In the genomic region with DNA sequence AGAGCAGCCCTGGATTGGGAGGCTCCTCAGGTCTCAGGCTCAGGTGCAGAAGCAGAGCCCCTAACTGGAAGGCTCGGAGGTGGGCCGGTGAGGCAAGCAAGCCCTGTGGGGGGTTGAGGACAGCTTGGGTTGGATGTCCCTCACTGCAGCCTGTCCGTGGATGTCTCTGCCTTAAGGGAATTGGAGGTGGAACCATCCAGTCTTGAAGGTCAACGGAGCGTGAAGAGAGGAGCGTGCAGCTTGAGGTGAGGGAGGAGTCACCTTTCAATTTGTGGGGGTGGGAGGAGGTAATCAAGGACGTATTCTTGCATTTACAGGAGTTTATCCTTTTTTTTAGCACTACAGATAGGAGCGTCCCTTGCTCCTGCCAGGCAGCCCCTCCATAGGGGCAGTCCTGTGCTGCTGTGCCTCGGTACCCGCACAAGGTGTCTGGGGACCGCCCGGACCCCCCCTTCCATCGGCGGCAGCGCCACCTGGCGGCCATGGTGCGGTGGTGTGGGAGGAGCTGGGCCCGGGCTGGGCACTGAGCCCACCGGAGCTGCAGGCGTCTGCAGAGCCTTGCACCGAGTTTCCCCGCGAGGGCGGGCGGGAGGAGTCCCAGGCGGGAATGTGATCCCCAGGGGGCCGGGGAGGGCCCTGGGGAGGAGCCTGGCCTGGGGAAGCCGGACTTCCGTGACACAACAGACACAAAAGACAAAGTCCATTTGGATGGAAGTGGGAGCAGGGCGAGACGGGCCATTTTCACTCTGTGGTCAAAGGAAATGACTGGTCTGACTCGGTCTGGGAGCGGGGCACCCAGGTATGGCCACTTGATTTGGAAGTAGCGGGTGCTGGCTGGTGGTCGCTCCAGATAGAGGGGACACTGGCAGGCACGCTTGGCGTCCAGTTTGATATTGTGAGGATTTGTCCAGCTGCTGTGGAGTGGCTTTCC, we compare ENCODE assay signal across 1 cellular context.
TF ChIP-seq lines count a peak whose summit lies in the region.

No MANE protein-coding gene starts in this region.

TF ChIP-seq in K562, 482 proteins besides CTCF, POLR2A, EP300 and RAD21 (continued from another document and continues in another):
- TF ChIP-seq TCFL5 (CRISPR knock-in tag; conservative IDR thresholded peaks at IDR 0.05) (no peak), SIX5 (IDR thresholded peaks at IDR 0.05; ENCODE audit: borderline replicate concordance in 1 of 2, insufficient read depth in 1 of 2, low read depth in 1 of 2, low read length in 2 of 2) (no peak), FOS (IDR thresholded peaks at IDR 0.05; ENCODE audit: extremely low read depth, insufficient read length) (no peak), BRCA1 (IDR thresholded peaks at IDR 0.05) (no peak), BRCA1 (CRISPR knock-in tag; IDR thresholded peaks at IDR 0.05) (no peak), ZFX (CRISPR knock-in tag; IDR thresholded peaks at IDR 0.05) (peak; percentile 38; the same call in 1 of the 2 replicates), TRIM24 (IDR thresholded peaks at IDR 0.05) (no peak), ZNF699 (CRISPR knock-in tag; IDR thresholded peaks at IDR 0.05; ENCODE audit: insufficient replicate concordance) (no peak), ZNF311 (CRISPR knock-in tag; IDR thresholded peaks at IDR 0.05) (no peak), SNRNP70 (optimal IDR thresholded peaks at IDR 0.05; ENCODE audit: low read depth, low read length) (no peak), ETV1 (tag; conservative IDR thresholded peaks at IDR 0.05; ENCODE audit: low read depth) (no peak), ZNF561 (CRISPR knock-in tag; conservative IDR thresholded peaks at IDR 0.05) (no peak), ZNF780A (CRISPR knock-in tag; IDR thresholded peaks at IDR 0.05) (no peak), ZBTB7A (IDR thresholded peaks at IDR 0.05; ENCODE audit: borderline replicate concordance, control insufficient read depth, low read depth, low read length) (peak; percentile 96), TSC22D4 (tag; IDR thresholded peaks at IDR 0.05) (no peak), ZNF263 (CRISPR knock-in tag; IDR thresholded peaks at IDR 0.05; ENCODE audit: borderline replicate concordance) (peak; percentile 85), CCAR2 (IDR thresholded peaks at IDR 0.05; ENCODE audit: low read depth, low read length) (no peak), CREB1 (IDR thresholded peaks at IDR 0.05) (no peak), CREB1 (CRISPR knock-in tag; IDR thresholded peaks at IDR 0.05) (0 out of 2 replicates have a peak, but pooled peaks have one; percentile 27), PHF8 (IDR thresholded peaks at IDR 0.05; ENCODE audit: borderline replicate concordance, low read length) (no peak; the same call in 1 of the 2 replicates), NFE2 (IDR thresholded peaks at IDR 0.05; ENCODE audit: low read depth) (no peak), WHSC1 (IDR thresholded peaks at IDR 0.05; ENCODE audit: low read length) (no peak), STAT5A (IDR thresholded peaks at IDR 0.05; ENCODE audit: borderline replicate concordance, low read length) (no peak), CXXC5 (CRISPR knock-in tag; IDR thresholded peaks at IDR 0.05) (no peak), CHD2 (IDR thresholded peaks at IDR 0.05; ENCODE audit: low read depth, low read length) (no peak), FOXA1 (IDR thresholded peaks at IDR 0.05; ENCODE audit: borderline replicate concordance) (no peak), MYC (IDR thresholded peaks at IDR 0.05; ENCODE audit: low read depth, low read length) (peak; percentile 19; the same call in 1 of the 2 replicates), MYC (CRISPR knock-in tag; IDR thresholded peaks at IDR 0.05; ENCODE audit: borderline replicate concordance, low read depth) (no peak), ZNF282 (CRISPR knock-in tag; IDR thresholded peaks at IDR 0.05) (no peak), MAFK (IDR thresholded peaks at IDR 0.05; ENCODE audit: low read length) (no peak), ZNF584 (CRISPR knock-in tag; IDR thresholded peaks at IDR 0.05; ENCODE audit: low read depth) (no peak), PCBP1 (IDR thresholded peaks at IDR 0.05; ENCODE audit: low read depth, low read length, poor library complexity, severe bottlenecking) (no peak), ZNF316 (IDR thresholded peaks at IDR 0.05) (no peak), SAFB (IDR thresholded peaks at IDR 0.05; ENCODE audit: borderline replicate concordance, low read depth, low read length) (no peak), ZNF23 (CRISPR knock-in tag; IDR thresholded peaks at IDR 0.05) (no peak)
- TF ChIP-seq, protein P1, sequence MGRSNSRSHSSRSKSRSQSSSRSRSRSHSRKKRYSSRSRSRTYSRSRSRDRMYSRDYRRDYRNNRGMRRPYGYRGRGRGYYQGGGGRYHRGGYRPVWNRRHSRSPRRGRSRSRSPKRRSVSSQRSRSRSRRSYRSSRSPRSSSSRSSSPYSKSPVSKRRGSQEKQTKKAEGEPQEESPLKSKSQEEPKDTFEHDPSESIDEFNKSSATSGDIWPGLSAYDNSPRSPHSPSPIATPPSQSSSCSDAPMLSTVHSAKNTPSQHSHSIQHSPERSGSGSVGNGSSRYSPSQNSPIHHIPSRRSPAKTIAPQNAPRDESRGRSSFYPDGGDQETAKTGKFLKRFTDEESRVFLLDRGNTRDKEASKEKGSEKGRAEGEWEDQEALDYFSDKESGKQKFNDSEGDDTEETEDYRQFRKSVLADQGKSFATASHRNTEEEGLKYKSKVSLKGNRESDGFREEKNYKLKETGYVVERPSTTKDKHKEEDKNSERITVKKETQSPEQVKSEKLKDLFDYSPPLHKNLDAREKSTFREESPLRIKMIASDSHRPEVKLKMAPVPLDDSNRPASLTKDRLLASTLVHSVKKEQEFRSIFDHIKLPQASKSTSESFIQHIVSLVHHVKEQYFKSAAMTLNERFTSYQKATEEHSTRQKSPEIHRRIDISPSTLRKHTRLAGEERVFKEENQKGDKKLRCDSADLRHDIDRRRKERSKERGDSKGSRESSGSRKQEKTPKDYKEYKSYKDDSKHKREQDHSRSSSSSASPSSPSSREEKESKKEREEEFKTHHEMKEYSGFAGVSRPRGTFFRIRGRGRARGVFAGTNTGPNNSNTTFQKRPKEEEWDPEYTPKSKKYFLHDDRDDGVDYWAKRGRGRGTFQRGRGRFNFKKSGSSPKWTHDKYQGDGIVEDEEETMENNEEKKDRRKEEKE (IDR thresholded peaks at IDR 0.05; ENCODE audit: borderline replicate concordance in 1 of 2, control insufficient read depth in 1 of 2, low read depth in 2 of 2, low read length in 1 of 2): no peak
- TF ChIP-seq, protein P2, sequence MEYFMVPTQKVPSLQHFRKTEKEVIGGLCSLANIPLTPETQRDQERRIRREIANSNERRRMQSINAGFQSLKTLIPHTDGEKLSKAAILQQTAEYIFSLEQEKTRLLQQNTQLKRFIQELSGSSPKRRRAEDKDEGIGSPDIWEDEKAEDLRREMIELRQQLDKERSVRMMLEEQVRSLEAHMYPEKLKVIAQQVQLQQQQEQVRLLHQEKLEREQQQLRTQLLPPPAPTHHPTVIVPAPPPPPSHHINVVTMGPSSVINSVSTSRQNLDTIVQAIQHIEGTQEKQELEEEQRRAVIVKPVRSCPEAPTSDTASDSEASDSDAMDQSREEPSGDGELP (CRISPR knock-in tag; IDR thresholded peaks at IDR 0.05; ENCODE audit: borderline replicate concordance): peak; percentile 45; the same call in 1 of the 2 replicates
- TF ChIP-seq, protein P3, sequence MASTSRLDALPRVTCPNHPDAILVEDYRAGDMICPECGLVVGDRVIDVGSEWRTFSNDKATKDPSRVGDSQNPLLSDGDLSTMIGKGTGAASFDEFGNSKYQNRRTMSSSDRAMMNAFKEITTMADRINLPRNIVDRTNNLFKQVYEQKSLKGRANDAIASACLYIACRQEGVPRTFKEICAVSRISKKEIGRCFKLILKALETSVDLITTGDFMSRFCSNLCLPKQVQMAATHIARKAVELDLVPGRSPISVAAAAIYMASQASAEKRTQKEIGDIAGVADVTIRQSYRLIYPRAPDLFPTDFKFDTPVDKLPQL (IDR thresholded peaks at IDR 0.05; ENCODE audit: extremely low read depth, insufficient read length): no peak
- TF ChIP-seq, protein P4, sequence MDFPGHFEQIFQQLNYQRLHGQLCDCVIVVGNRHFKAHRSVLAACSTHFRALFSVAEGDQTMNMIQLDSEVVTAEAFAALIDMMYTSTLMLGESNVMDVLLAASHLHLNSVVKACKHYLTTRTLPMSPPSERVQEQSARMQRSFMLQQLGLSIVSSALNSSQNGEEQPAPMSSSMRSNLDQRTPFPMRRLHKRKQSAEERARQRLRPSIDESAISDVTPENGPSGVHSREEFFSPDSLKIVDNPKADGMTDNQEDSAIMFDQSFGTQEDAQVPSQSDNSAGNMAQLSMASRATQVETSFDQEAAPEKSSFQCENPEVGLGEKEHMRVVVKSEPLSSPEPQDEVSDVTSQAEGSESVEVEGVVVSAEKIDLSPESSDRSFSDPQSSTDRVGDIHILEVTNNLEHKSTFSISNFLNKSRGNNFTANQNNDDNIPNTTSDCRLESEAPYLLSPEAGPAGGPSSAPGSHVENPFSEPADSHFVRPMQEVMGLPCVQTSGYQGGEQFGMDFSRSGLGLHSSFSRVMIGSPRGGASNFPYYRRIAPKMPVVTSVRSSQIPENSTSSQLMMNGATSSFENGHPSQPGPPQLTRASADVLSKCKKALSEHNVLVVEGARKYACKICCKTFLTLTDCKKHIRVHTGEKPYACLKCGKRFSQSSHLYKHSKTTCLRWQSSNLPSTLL (IDR thresholded peaks at IDR 0.05): no peak
- TF ChIP-seq, protein P5, sequence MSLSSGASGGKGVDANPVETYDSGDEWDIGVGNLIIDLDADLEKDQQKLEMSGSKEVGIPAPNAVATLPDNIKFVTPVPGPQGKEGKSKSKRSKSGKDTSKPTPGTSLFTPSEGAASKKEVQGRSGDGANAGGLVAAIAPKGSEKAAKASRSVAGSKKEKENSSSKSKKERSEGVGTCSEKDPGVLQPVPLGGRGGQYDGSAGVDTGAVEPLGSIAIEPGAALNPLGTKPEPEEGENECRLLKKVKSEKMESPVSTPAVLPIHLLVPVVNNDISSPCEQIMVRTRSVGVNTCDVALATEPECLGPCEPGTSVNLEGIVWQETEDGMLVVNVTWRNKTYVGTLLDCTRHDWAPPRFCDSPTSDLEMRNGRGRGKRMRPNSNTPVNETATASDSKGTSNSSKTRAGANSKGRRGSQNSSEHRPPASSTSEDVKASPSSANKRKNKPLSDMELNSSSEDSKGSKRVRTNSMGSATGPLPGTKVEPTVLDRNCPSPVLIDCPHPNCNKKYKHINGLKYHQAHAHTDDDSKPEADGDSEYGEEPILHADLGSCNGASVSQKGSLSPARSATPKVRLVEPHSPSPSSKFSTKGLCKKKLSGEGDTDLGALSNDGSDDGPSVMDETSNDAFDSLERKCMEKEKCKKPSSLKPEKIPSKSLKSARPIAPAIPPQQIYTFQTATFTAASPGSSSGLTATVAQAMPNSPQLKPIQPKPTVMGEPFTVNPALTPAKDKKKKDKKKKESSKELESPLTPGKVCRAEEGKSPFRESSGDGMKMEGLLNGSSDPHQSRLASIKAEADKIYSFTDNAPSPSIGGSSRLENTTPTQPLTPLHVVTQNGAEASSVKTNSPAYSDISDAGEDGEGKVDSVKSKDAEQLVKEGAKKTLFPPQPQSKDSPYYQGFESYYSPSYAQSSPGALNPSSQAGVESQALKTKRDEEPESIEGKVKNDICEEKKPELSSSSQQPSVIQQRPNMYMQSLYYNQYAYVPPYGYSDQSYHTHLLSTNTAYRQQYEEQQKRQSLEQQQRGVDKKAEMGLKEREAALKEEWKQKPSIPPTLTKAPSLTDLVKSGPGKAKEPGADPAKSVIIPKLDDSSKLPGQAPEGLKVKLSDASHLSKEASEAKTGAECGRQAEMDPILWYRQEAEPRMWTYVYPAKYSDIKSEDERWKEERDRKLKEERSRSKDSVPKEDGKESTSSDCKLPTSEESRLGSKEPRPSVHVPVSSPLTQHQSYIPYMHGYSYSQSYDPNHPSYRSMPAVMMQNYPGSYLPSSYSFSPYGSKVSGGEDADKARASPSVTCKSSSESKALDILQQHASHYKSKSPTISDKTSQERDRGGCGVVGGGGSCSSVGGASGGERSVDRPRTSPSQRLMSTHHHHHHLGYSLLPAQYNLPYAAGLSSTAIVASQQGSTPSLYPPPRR (CRISPR knock-in tag; IDR thresholded peaks at IDR 0.05; ENCODE audit: borderline replicate concordance): no peak
- TF ChIP-seq, protein P6, sequence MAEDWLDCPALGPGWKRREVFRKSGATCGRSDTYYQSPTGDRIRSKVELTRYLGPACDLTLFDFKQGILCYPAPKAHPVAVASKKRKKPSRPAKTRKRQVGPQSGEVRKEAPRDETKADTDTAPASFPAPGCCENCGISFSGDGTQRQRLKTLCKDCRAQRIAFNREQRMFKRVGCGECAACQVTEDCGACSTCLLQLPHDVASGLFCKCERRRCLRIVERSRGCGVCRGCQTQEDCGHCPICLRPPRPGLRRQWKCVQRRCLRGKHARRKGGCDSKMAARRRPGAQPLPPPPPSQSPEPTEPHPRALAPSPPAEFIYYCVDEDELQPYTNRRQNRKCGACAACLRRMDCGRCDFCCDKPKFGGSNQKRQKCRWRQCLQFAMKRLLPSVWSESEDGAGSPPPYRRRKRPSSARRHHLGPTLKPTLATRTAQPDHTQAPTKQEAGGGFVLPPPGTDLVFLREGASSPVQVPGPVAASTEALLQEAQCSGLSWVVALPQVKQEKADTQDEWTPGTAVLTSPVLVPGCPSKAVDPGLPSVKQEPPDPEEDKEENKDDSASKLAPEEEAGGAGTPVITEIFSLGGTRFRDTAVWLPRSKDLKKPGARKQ (CRISPR knock-in tag; IDR thresholded peaks at IDR 0.05): no peak
- TF ChIP-seq, protein P7, sequence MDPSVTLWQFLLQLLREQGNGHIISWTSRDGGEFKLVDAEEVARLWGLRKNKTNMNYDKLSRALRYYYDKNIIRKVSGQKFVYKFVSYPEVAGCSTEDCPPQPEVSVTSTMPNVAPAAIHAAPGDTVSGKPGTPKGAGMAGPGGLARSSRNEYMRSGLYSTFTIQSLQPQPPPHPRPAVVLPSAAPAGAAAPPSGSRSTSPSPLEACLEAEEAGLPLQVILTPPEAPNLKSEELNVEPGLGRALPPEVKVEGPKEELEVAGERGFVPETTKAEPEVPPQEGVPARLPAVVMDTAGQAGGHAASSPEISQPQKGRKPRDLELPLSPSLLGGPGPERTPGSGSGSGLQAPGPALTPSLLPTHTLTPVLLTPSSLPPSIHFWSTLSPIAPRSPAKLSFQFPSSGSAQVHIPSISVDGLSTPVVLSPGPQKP (CRISPR knock-in tag; IDR thresholded peaks at IDR 0.05): no peak
- TF ChIP-seq, protein P8, sequence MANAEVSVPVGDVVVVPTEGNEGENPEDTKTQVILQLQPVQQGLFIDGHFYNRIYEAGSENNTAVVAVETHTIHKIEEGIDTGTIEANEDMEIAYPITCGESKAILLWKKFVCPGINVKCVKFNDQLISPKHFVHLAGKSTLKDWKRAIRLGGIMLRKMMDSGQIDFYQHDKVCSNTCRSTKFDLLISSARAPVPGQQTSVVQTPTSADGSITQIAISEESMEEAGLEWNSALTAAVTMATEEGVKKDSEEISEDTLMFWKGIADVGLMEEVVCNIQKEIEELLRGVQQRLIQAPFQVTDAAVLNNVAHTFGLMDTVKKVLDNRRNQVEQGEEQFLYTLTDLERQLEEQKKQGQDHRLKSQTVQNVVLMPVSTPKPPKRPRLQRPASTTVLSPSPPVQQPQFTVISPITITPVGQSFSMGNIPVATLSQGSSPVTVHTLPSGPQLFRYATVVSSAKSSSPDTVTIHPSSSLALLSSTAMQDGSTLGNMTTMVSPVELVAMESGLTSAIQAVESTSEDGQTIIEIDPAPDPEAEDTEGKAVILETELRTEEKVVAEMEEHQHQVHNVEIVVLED (CRISPR knock-in tag; IDR thresholded peaks at IDR 0.05): no peak
- TF ChIP-seq, protein P9, sequence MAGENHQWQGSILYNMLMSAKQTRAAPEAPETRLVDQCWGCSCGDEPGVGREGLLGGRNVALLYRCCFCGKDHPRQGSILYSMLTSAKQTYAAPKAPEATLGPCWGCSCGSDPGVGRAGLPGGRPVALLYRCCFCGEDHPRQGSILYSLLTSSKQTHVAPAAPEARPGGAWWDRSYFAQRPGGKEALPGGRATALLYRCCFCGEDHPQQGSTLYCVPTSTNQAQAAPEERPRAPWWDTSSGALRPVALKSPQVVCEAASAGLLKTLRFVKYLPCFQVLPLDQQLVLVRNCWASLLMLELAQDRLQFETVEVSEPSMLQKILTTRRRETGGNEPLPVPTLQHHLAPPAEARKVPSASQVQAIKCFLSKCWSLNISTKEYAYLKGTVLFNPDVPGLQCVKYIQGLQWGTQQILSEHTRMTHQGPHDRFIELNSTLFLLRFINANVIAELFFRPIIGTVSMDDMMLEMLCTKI (IDR thresholded peaks at IDR 0.05; ENCODE audit: partially characterized antibody): no peak
